In the genomic region with DNA sequence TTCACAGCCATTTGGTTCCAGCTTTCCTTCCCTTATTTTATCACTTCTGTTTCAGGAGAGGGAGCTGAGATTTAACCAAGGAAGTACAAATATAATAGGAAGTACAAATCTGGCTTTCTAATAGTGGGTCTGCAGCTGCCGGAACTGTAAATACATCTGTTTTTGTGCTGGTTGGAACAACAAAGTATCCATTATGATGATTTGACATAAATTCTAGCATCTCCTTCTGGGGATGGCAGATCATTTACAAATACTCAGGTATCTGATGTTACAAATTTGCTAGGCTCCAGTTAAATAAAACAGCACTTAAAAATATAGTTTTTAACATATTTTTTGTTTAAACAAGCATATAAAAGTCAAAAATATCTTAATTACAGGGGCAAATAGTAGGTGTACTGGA, we compare ENCODE assay signal across 28 cellular contexts.
"Had no signal": no experiment of that assay in that cellular context is flagged by ENCODE, and none has a peak within 500 bp of the region (broad histone marks: within the 10 kb centered on the region; RNA-seq: fewer than 3 reads in every experiment).

No MANE protein-coding gene starts in this region.

- ATAC-seq: natural killer cell; psoas muscle; right cardiac atrium; sciatic nerve; stimulated activated memory B cell treated with anti-CD40 and anti-IgM and Interleukin-4, amounts not matched to agents 10 μg/mL and 1 μg/mL and 100 μg/mL, for 72 hours; stimulated activated naive CD8-positive, alpha-beta T cell treated with anti-CD3 and anti-CD28 coated beads, Interleukin-15, amount 100 ng/mL, for 72 hours; stimulated activated naive CD8-positive, alpha-beta T cell treated with anti-CD3 and anti-CD28 coated beads, Interleukin-15, Interleukin-2, amounts not matched to agents 100 U/mL and 50 U/mL, for 24 hours; upper lobe of right lung had no signal

- DNase-seq: natural killer cell; occipital lobe; ovary; posterior cingulate gyrus; psoas muscle; right cardiac atrium; spleen; stimulated activated CD4-positive, alpha-beta T cell treated with anti-CD3 and anti-CD28 coated beads, Interleukin-12 subunit alpha, Interleukin-12 subunit beta, amount 100 ng/mL, for 4 hours; stimulated activated CD4-positive, alpha-beta T cell treated with anti-CD3 and anti-CD28 coated beads, Interleukin-1b, Interleukin-23, amount 100 ng/mL, for 48 hours; stimulated activated CD4-positive, alpha-beta T cell treated with anti-CD3 and anti-CD28 coated beads, Interleukin-4, amount 100 ng/mL, for 1 hour; stimulated activated CD4-positive, alpha-beta T cell treated with anti-CD3 and anti-CD28 coated beads, Interleukin-4, amount 100 ng/mL, for 4 hours; stimulated activated CD8-positive, alpha-beta memory T cell treated with anti-CD3 and anti-CD28 coated beads, Interleukin-4, amount 100 ng/mL, for 48 hours; stimulated activated naive CD4-positive, alpha-beta T cell; stimulated activated naive CD8-positive, alpha-beta T cell treated with anti-CD3 and anti-CD28 coated beads, Interleukin-15, amount 100 ng/mL, for 72 hours; stimulated activated naive CD8-positive, alpha-beta T cell treated with anti-CD3 and anti-CD28 coated beads, Interleukin-15, Interleukin-2, amounts not matched to agents 100 U/mL and 50 U/mL, for 24 hours; substantia nigra; testis; tibial artery; transverse colon; upper lobe of right lung; uterus had no signal

- H2AFZ ChIP-seq: neural progenitor cell, parathyroid adenoma had no signal

- H3K4me2 ChIP-seq: neural progenitor cell, smooth muscle cell had no signal

- H3K27me3 ChIP-seq: neural progenitor cell, ovary, spleen, suprapubic skin, testis, tibial artery, transverse colon, upper lobe of right lung, uterus had no signal

- H3K9me3 ChIP-seq: ovary, psoas muscle, spleen, suprapubic skin, testis, tibial artery, transverse colon, upper lobe of right lung, uterus had no signal

- H3K9ac ChIP-seq: neural progenitor cell, parathyroid adenoma had no signal

- H3K4me3 ChIP-seq: neural progenitor cell, ovary, psoas muscle, skin epidermis, smooth muscle cell, spleen, suprapubic skin, testis, tibial artery, transverse colon, upper lobe of right lung, uterus had no signal

- H3K27ac ChIP-seq: neural progenitor cell, ovary, parathyroid adenoma, psoas muscle, skin epidermis, spleen, suprapubic skin, testis, tibial artery, transverse colon, upper lobe of right lung, uterus had no signal

- H3K79me2 ChIP-seq: parathyroid adenoma had no signal

- H3K4me1 ChIP-seq: neural progenitor cell, parathyroid adenoma, psoas muscle, spleen, suprapubic skin, testis, tibial artery, transverse colon, upper lobe of right lung, uterus had no signal

- H3K36me3 ChIP-seq: neural progenitor cell, ovary, spleen, suprapubic skin, tibial artery, transverse colon, upper lobe of right lung, uterus had no signal
